In the genomic region with DNA sequence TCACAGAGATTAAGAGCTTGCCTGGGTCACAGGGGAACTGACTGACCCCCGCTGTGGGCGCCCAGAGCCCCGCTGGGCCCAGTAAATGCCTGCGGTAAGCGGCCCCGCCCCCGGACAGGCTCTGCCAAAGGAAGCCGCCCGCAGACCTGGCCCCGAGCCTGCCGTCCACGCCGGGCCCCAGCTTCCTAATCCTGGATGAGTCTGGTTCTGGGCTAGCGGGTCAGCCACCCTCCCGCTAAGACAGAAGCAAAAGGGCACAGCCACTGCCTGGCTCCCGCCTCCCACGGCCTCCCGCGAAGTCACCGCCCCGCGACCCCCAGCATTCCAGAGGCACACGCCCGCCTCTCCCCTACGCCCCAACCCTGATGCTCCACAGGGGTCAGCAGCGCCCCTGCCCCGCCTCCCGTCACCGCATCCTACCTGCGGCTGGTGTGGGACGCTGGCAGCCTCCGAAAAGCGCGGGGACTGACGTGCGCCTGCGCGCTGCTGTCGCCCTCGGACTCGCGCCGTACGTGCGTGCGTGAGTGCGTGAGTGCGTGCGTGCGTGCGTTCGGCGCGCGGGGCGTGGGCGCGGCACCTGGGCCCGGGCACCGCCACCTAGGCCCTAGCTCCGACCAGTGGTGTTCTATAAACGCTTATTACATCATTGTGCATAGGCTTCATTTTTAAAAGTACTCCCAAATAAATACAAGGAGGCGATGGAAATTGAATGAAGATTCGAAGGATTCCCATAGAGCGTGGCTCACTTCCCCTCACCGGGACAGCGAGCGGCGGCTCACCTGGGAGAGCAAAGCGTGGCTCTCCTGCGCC, we compare ENCODE assay signal across 8 cellular contexts. TPM values are rescaled to one million over a fixed set of nuclear protein-coding genes. Genes with fewer than 3 reads are reported as not detected.
A peak's percentile ranks its signal among the peaks of the same experiment; 100 is the strongest.
DNase-seq lines count a peak whose midpoint lies in the region; ATAC-seq and TF ChIP-seq lines count a peak whose summit lies in the region.

A gene with protein sequence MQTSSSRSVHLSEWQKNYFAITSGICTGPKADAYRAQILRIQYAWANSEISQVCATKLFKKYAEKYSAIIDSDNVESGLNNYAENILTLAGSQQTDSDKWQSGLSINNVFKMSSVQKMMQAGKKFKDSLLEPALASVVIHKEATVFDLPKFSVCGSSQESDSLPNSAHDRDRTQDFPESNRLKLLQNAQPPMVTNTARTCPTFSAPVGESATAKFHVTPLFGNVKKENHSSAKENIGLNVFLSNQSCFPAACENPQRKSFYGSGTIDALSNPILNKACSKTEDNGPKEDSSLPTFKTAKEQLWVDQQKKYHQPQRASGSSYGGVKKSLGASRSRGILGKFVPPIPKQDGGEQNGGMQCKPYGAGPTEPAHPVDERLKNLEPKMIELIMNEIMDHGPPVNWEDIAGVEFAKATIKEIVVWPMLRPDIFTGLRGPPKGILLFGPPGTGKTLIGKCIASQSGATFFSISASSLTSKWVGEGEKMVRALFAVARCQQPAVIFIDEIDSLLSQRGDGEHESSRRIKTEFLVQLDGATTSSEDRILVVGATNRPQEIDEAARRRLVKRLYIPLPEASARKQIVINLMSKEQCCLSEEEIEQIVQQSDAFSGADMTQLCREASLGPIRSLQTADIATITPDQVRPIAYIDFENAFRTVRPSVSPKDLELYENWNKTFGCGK (minus strand): TSS at position 470 of the 810 bp plus-strand sequence. CDS start 3,063 bp downstream, outside the sequence.

- peak within 1 kb of the TSS; percentile 70 for H3K4me3 ChIP-seq in BE2C (ENCODE audit: low read depth, low read length)
- peak within 1 kb of the TSS; percentile 80 for H3K4me3 ChIP-seq in coronary artery

- no peaks in the 10 kb centered on the region for H3K9me3 Mint-ChIP-seq in activated CD4-positive, alpha-beta T cell treated with anti-CD3 and anti-CD28 coated beads, Interleukin-2, amount 10 ng/mL, durations not matched to agents 24 days and 14 days

- H3K27ac ChIP-seq in coronary artery: peak within 1 kb of the TSS; percentile 19 to 69

- no peaks in the 10 kb centered on the region; the same call in 1 of the 2 replicates for H3K4me1 ChIP-seq in BE2C

- H3K27me3 Mint-ChIP-seq in activated CD4-positive, alpha-beta T cell treated with anti-CD3 and anti-CD28 coated beads, Interleukin-2, amount 10 ng/mL, durations not matched to agents 24 days and 14 days: peaks cover 7% of the 10 kb centered on the region

- no peaks in the 10 kb centered on the region for H3K9me3 ChIP-seq in BE2C

- intact Hi-C loops in activated CD4-positive, alpha-beta T cell treated with anti-CD3 and anti-CD28 coated beads, Interleukin-2, amount 10 ng/mL, durations not matched to agents 24 days and 14 days (cut with micrococcal nuclease): loop anchor here (1.0 to 5.0 kb wide), 13 partner anchors 17 to 672 kb away; no protein-coding TSS in a partner anchor

- TF ChIP-seq POLR2A in GM19193 (IDR thresholded peaks at IDR 0.05; ENCODE audit: extremely low read depth, insufficient read depth, insufficient read length): peak; percentile 79

- TF ChIP-seq CTCF in BE2C (IDR thresholded peaks at IDR 0.05; ENCODE audit: low read depth, low read length): no peak
- TF ChIP-seq CTCF in coronary artery (IDR thresholded peaks at IDR 0.05): no peak

- peak; percentile 78 for DNase-seq in BE2C
- DNase-seq in NCI-H446 treated with DMSO at 0.1 percent for 48 hours (lab: John Stamatoyannopoulos, UW): peak; percentile 41
- peak; percentile 96 for DNase-seq in activated CD4-positive, alpha-beta T cell treated with anti-CD3 and anti-CD28 coated beads, Interleukin-2, amount 10 ng/mL, durations not matched to agents 24 days and 14 days
- DNase-seq in coronary artery (ENCODE audit: low spot score): no peak
- DNase-seq in left lobe of liver (ENCODE audit: low spot score): peak; percentile 87
- peak; percentile 80 for DNase-seq in stimulated activated CD4-positive, alpha-beta T cell treated with anti-CD3 and anti-CD28 coated beads, Interleukin-2, amount 100 ng/mL, for 4 hours (ENCODE audit: low read depth)

- H3K27ac Mint-ChIP-seq in activated CD4-positive, alpha-beta T cell treated with anti-CD3 and anti-CD28 coated beads, Interleukin-2, amount 10 ng/mL, durations not matched to agents 24 days and 14 days: peak within 1 kb of the TSS; percentile 80

- peaks cover 25% of the 10 kb centered on the region for H3K36me3 Mint-ChIP-seq in activated CD4-positive, alpha-beta T cell treated with anti-CD3 and anti-CD28 coated beads, Interleukin-2, amount 10 ng/mL, durations not matched to agents 24 days and 14 days (ENCODE audit: low read depth)

- peak within 1 kb of the TSS; percentile 95 for H3K4me3 Mint-ChIP-seq in activated CD4-positive, alpha-beta T cell treated with anti-CD3 and anti-CD28 coated beads, Interleukin-2, amount 10 ng/mL, durations not matched to agents 24 days and 14 days

- peaks cover 21% of the 10 kb centered on the region for H3K36me3 ChIP-seq in BE2C

- no peaks in the 10 kb centered on the region for H3K27me3 ChIP-seq in BE2C

- H3K4me1 Mint-ChIP-seq in activated CD4-positive, alpha-beta T cell treated with anti-CD3 and anti-CD28 coated beads, Interleukin-2, amount 10 ng/mL, durations not matched to agents 24 days and 14 days: peaks cover 38% of the 10 kb centered on the region

- peak; percentile 62 for ATAC-seq in HG03378 (IDR thresholded peaks at IDR 0.05; ENCODE audit: unreplicated experiment)
- peak; percentile 98 for ATAC-seq in left lobe of liver

RNA-seq across cellular contexts. Expression of the gene that starts here (rescaled TPM):
- 11.7 TPM for polyA plus RNA-seq in BE2C (2012; ENCODE audit: insufficient read depth, insufficient read length, low read depth)
- total RNA-seq in activated CD4-positive, alpha-beta T cell treated with anti-CD3 and anti-CD28 coated beads, Interleukin-2, amount 10 ng/mL, durations not matched to agents 24 days and 14 days: 44.7 and 47.4 TPM in 2 replicates
- total RNA-seq in left lobe of liver: 3.3 TPM

Comparison
In these comparisons a context has a peak if more than half of its experiments do, and no peak if none do; other contexts are left out.
1. RNA of the gene that starts here (total RNA-seq): 44.7 to 47.4 TPM in activated CD4-positive, alpha-beta T cell treated with anti-CD3 and anti-CD28 coated beads, Interleukin-2, amount 10 ng/mL, durations not matched to agents 24 days and 14 days; 3.3 TPM in left lobe of liver (single experiment); every median in the first group is over 10 times any median in the second.